16 cellular contexts compared by ENCODE assay signal in the genomic region with DNA sequence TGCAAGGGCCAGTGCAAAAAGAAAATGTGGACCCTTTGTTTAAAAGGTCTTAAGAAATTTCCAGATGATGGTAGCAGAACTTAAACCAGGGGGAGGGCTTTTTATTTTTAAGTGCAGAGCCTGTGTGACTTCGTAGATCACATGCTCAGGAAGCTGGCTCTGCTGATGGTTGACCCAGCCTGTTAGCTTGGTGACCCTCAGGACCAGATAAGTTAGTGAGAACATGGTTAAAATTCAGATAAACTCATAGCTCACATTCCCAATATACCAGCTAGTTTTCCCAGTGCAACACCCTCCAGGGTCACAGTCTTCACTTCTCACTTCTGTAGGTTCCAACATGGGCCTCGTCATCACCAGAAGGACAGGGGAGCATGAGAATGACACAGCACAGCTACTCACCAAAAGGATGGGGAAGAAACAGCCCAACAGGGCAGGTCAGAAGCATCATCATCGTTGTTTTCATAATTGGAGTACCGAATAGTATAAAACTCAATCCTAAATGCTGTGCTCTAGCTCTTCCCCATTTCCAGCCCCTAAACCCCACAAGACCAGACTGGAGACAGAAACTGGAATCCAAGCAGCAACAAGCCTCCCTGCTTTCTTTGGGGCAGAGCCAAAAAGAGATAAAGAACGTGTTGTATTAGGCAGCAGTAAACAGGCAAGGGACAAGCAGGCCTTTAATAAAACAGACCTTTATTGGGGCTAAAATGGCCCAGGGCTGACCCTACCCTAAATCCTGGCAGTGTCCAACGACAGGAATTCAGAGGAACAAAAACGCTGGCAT.
A peak's percentile ranks its signal among the peaks of the same experiment; 100 is the strongest.
DNase-seq lines count a peak whose midpoint lies in the region; ATAC-seq, FAIRE-seq and TF ChIP-seq lines count a peak whose summit lies in the region.
"Had no signal": no experiment of that assay in that cellular context is flagged by ENCODE, and none has a peak within 500 bp of the region (broad histone marks: within the 10 kb centered on the region; RNA-seq: fewer than 3 reads in every experiment).

No MANE protein-coding gene starts in this region.

- no peaks in the 10 kb centered on the region for H3K27me3 Mint-ChIP-seq in neural crest cell (ENCODE audit: low read depth)

- no peak for TF ChIP-seq POLR2A in uterus (IDR thresholded peaks at IDR 0.05)

- FAIRE-seq in small intestine (lab: Jason Lieb, UNC): no peak
- FAIRE-seq: G401.6, islet of Langerhans had no signal

- H3K27me3 ChIP-seq in brain microvascular endothelial cell (replicated peaks): no peaks in the 10 kb centered on the region
- no peaks in the 10 kb centered on the region for H3K27me3 ChIP-seq in cardiac muscle cell
- H3K27me3 ChIP-seq in uterus: no peaks in the 10 kb centered on the region
- no peaks in the 10 kb centered on the region for H3K27me3 ChIP-seq in small intestine (ENCODE audit: control insufficient read depth in 2 of 2, insufficient read depth in 2 of 2, low read length in 2 of 2)

- WGBS in small intestine, 3 donors: 52 to 65% (median 58%) methylated on average over 7 of the region's 7 CpGs

- DNase-seq in brain microvascular endothelial cell (peak; percentile 35), cardiac muscle cell (ENCODE audit: low read depth in 1 of 2, low spot score in 1 of 2) (peak; percentile 36 to 62), neural crest cell (ENCODE audit: low read depth, low spot score) (no peak), uterus (no peak), small intestine (no peak)
- DNase-seq: activated T-cell treated with anti-CD3 and anti-CD28 coated beads, Interleukin-2, amount 50 U/mL, for 1 hour; HFFc6; NCI-H1417 treated with DMSO at 0.1 percent for 48 hours; NCI-H526 had no signal

- peaks cover 10% of the 10 kb centered on the region for H3K9me3 Mint-ChIP-seq in neural crest cell
- H3K9me3 Mint-ChIP-seq: stimulated activated effector memory CD8-positive, alpha-beta T cell treated with anti-CD3 and anti-CD28 coated beads, Interleukin-12 subunit alpha, Interleukin-12 subunit beta, amount 100 ng/mL, for 72 hours had no signal

- TF ChIP-seq CTCF in brain microvascular endothelial cell (IDR thresholded peaks at IDR 0.05; ENCODE audit: low read depth, low read length, missing control alignments): no peak
- TF ChIP-seq CTCF in cardiac muscle cell (IDR thresholded peaks at IDR 0.05; ENCODE audit: low read depth, low read length): no peak
- TF ChIP-seq CTCF in neural crest cell (conservative IDR thresholded peaks at IDR 0.05): no peak
- no peak for TF ChIP-seq CTCF in uterus (IDR thresholded peaks at IDR 0.05)

- intact Hi-C loops in uterus (cut with DNase I; ENCODE audit: low total_unique reads): no loop called here

- H3K4me1 Mint-ChIP-seq in neural crest cell: peaks cover 32% of the 10 kb centered on the region
- H3K4me1 Mint-ChIP-seq: stimulated activated effector memory CD8-positive, alpha-beta T cell treated with anti-CD3 and anti-CD28 coated beads, Interleukin-12 subunit alpha, Interleukin-12 subunit beta, amount 100 ng/mL, for 72 hours had no signal

- H3K36me3 ChIP-seq in brain microvascular endothelial cell (replicated peaks) (no peaks in the 10 kb centered on the region), cardiac muscle cell (no peaks in the 10 kb centered on the region), uterus (no peaks in the 10 kb centered on the region), small intestine (ENCODE audit: control insufficient read depth in 2 of 2, insufficient read depth in 2 of 2, low read length in 2 of 2) (no peaks in the 10 kb centered on the region)

- peaks cover 9% of the 10 kb centered on the region for H3K36me3 Mint-ChIP-seq in neural crest cell (ENCODE audit: low read depth)
- H3K36me3 Mint-ChIP-seq: stimulated activated effector memory CD8-positive, alpha-beta T cell treated with anti-CD3 and anti-CD28 coated beads, Interleukin-12 subunit alpha, Interleukin-12 subunit beta, amount 100 ng/mL, for 72 hours had no signal

- in situ Hi-C loops in brain microvascular endothelial cell (cut with HindIII; ENCODE audit: low pct_ligation_motif_present, low sequenced_read_pairs): no loop called here

- no peak overlapping the region for H3K4me3 ChIP-seq in brain microvascular endothelial cell (ENCODE audit: low read depth, low read length)
- no peak overlapping the region for H3K4me3 ChIP-seq in cardiac muscle cell
- H3K4me3 ChIP-seq in uterus: no peak overlapping the region
- no peak overlapping the region for H3K4me3 ChIP-seq in small intestine (ENCODE audit: low read depth in 1 of 2, low read length in 2 of 2)

- H3K27ac ChIP-seq in brain microvascular endothelial cell (no peak overlapping the region), cardiac muscle cell (peak overlapping the region; percentile 85), uterus (peak overlapping the region; percentile 27 to 40), small intestine (ENCODE audit: low read depth in 1 of 2, low read length in 1 of 2) (no peak overlapping the region)
- H3K27ac ChIP-seq: epithelial cell of prostate had no signal

- ATAC-seq in HG03520 (IDR thresholded peaks at IDR 0.05; ENCODE audit: unreplicated experiment): no peak
- no peak for ATAC-seq in HG02840 (IDR thresholded peaks at IDR 0.05; ENCODE audit: low FRiP score, unreplicated experiment)
- ATAC-seq: activated CD4-positive, CD25-positive, alpha-beta regulatory T cell treated with anti-CD3 and anti-CD28 coated beads, Interleukin-2, amount 50 U/mL, for 24 hours; stimulated activated effector memory CD8-positive, alpha-beta T cell treated with anti-CD3 and anti-CD28 coated beads, Interleukin-12 subunit alpha, Interleukin-12 subunit beta, amount 100 ng/mL, for 72 hours had no signal

- H3K27ac Mint-ChIP-seq in neural crest cell (ENCODE audit: unreplicated experiment): peak overlapping the region; percentile 78
- H3K27ac Mint-ChIP-seq: HFFc6; stimulated activated effector memory CD8-positive, alpha-beta T cell treated with anti-CD3 and anti-CD28 coated beads, Interleukin-12 subunit alpha, Interleukin-12 subunit beta, amount 100 ng/mL, for 72 hours had no signal

- H3K4me3 Mint-ChIP-seq in neural crest cell: peak overlapping the region; percentile 48
- H3K4me3 Mint-ChIP-seq: HFFc6; stimulated activated effector memory CD8-positive, alpha-beta T cell treated with anti-CD3 and anti-CD28 coated beads, Interleukin-12 subunit alpha, Interleukin-12 subunit beta, amount 100 ng/mL, for 72 hours had no signal

- H3K4me1 ChIP-seq in cardiac muscle cell (ENCODE audit: low read depth) (peaks cover 25% of the 10 kb centered on the region), uterus (no peaks in the 10 kb centered on the region), small intestine (ENCODE audit: control insufficient read depth in 2 of 2, insufficient read depth in 1 of 2, low read depth in 1 of 2, low read length in 1 of 2) (no peaks in the 10 kb centered on the region)

- no peaks in the 10 kb centered on the region for H3K9me3 ChIP-seq in cardiac muscle cell (ENCODE audit: low read depth)
- no peaks in the 10 kb centered on the region for H3K9me3 ChIP-seq in uterus
- H3K9me3 ChIP-seq in small intestine (ENCODE audit: control insufficient read depth, low read depth): no peaks in the 10 kb centered on the region

Comparison
In these comparisons a context has a peak if more than half of its experiments do, and no peak if none do; other contexts are left out.
1. DNase-seq: peak in brain microvascular endothelial cell (single experiment) and cardiac muscle cell (2 of 2); none in neural crest cell (single experiment), uterus (0 of 2) and small intestine (single experiment).
2. H3K27ac ChIP-seq: peak in cardiac muscle cell (single experiment) and uterus (2 of 2); none in brain microvascular endothelial cell (single experiment) and small intestine (0 of 2).